In the genomic region with DNA sequence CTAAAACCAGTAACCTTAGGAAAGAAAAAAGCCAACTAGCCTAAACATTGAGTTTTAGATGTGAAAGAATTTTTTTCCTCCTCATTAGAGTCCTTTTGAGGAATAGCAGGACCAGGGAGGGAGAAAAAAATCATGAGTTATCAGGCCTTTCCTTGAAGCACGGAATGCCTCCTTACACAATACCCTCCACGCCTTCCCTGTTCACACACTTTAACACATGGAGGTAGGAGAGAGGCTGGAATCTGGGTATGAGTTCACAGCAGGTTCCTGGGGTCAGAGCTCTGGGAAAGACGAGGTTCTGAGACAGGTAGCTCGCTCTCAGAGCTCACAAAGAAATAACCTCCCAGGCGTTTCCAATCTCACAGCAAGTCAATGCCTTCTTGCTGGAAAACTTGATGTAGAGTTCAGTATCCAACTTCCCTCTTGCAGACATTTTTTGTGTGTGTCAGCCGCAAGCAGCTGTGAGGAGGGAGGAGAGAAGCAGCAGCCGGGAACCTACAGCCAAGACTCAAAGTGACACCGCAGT, we compare ENCODE assay signal across 8 cellular contexts. TPM values are rescaled to one million over a fixed set of nuclear protein-coding genes. Genes with fewer than 3 reads are reported as not detected.
A peak's percentile ranks its signal among the peaks of the same experiment; 100 is the strongest.
DNase-seq lines count a peak whose midpoint lies in the region; ATAC-seq and TF ChIP-seq lines count a peak whose summit lies in the region.

No MANE protein-coding gene starts in this region.

- H3K27me3 ChIP-seq in body of pancreas (no peaks in the 10 kb centered on the region), liver (ENCODE audit: control insufficient read depth in 4 of 4, insufficient read depth in 4 of 4, low read length in 3 of 4) (no peaks in the 10 kb centered on the region), tibial artery (no peaks in the 10 kb centered on the region)

- H3K9ac ChIP-seq in liver (ENCODE audit: low read depth in 1 of 2, low read length in 2 of 2): peak overlapping the region; percentile 57 to 98

- H3K9me3 ChIP-seq in body of pancreas: peaks cover 0 to 6% (median 0%) of the 10 kb centered on the region in 3 donors
- H3K9me3 ChIP-seq in liver (ENCODE audit: control insufficient read depth in 4 of 4, low read length in 3 of 4): peaks cover 0 to 9% (median 3%) of the 10 kb centered on the region in 4 donors
- peaks cover 0 to 12% (median 0%) of the 10 kb centered on the region in 3 donors for H3K9me3 ChIP-seq in tibial artery

- peaks cover 8% of the 10 kb centered on the region for H3K36me3 Mint-ChIP-seq in IgD-negative memory B cell

- WGBS in body of pancreas, 2 donors: 3 to 7% methylated on average over 5 to 8 of the region's 8 CpGs
- WGBS in liver: 10% methylated on average over 8 of the region's 8 CpGs

- H3K4me3 ChIP-seq in body of pancreas (peak overlapping the region; percentile 71 to 93), liver (ENCODE audit: low read depth in 1 of 3, low read length in 3 of 3) (peak overlapping the region; percentile 63 to 100 (median 91)), tibial artery (peak overlapping the region; percentile 64 to 67)

- H3K27ac ChIP-seq in body of pancreas: peak overlapping the region; percentile 50 to 82 (median 64)
- peak overlapping the region; percentile 75 to 83 for H3K27ac ChIP-seq in liver (ENCODE audit: low read depth in 1 of 2, low read length in 2 of 2)
- peak overlapping the region; percentile 80 to 88 for H3K27ac ChIP-seq in tibial artery

- no peak for TF ChIP-seq RAD21 in liver (IDR thresholded peaks at IDR 0.05)

- peak overlapping the region; percentile 72 to 98 (median 92) for H3K27ac Mint-ChIP-seq in IgD-negative memory B cell

- intact Hi-C loops in body of pancreas (cut with DNase I): no loop called here
- intact Hi-C loops in tibial artery (cut with DNase I; ENCODE audit: low total_unique reads): no loop called here

- no peaks in the 10 kb centered on the region for H3K27me3 Mint-ChIP-seq in IgD-negative memory B cell

- H3K4me1 ChIP-seq in body of pancreas (peaks cover 13% of the 10 kb centered on the region), liver (ENCODE audit: control insufficient read depth in 4 of 4, insufficient read depth in 4 of 4, low read length in 3 of 4) (peaks cover 0 to 13% (median 8%) of the 10 kb centered on the region in 4 donors), tibial artery (peaks cover 0 to 15% (median 9%) of the 10 kb centered on the region in 4 donors)

- DNase-seq in NCI-H2107 treated with DMSO at 0.1 percent for 48 hours (lab: John Stamatoyannopoulos, UW; ENCODE audit: unreplicated experiment) (peak; percentile 36), NCI-H2107 (lab: John Stamatoyannopoulos, UW) (no peak), body of pancreas (peak in 1 of 4 donors; percentile 3), tibial artery (no peak)
- no peak for DNase-seq in stimulated activated CD4-positive, alpha-beta T cell treated with anti-CD3 and anti-CD28 coated beads, Interleukin-1b, Interleukin-23, amount 100 ng/mL, for 48 hours
- DNase-seq in activated effector memory CD4-positive, alpha-beta T cell treated with anti-CD3 and anti-CD28 coated beads, Interleukin-2, amount 50 U/mL, for 16 hours: no peak

- ATAC-seq in body of pancreas: peak; percentile 23

- TF ChIP-seq CTCF in body of pancreas (IDR thresholded peaks at IDR 0.05): no peak
- TF ChIP-seq CTCF in liver (IDR thresholded peaks at IDR 0.05; ENCODE audit: low read depth, low read length, missing input control): no peak
- no peak for TF ChIP-seq CTCF in tibial artery (IDR thresholded peaks at IDR 0.05)

- H3K4me3 Mint-ChIP-seq in IgD-negative memory B cell: peak overlapping the region; percentile 94 to 98 (median 96)

- no peak for TF ChIP-seq POLR2A in body of pancreas (IDR thresholded peaks at IDR 0.05)

- H3K9me3 Mint-ChIP-seq in IgD-negative memory B cell: peaks cover 5 to 19% (median 9%) of the 10 kb centered on the region in 3 donors

- H3K36me3 ChIP-seq in body of pancreas (replicated peaks in 1 of 2; ENCODE audit: insufficient read depth in 1 of 2, low read depth in 2 of 2) (no peaks in the 10 kb centered on the region), liver (ENCODE audit: control insufficient read depth in 4 of 4, insufficient read depth in 3 of 4, low read depth in 1 of 4, low read length in 3 of 4) (no peaks in the 10 kb centered on the region), tibial artery (peaks cover 0 to 3% (median 0%) of the 10 kb centered on the region in 3 donors)

- H3K4me1 Mint-ChIP-seq in IgD-negative memory B cell: peaks cover 8 to 31% (median 28%) of the 10 kb centered on the region in 3 donors

TF ChIP-seq in liver, 16 proteins besides CTCF, POLR2A, EP300 and RAD21:
- TF ChIP-seq, protein P1, sequence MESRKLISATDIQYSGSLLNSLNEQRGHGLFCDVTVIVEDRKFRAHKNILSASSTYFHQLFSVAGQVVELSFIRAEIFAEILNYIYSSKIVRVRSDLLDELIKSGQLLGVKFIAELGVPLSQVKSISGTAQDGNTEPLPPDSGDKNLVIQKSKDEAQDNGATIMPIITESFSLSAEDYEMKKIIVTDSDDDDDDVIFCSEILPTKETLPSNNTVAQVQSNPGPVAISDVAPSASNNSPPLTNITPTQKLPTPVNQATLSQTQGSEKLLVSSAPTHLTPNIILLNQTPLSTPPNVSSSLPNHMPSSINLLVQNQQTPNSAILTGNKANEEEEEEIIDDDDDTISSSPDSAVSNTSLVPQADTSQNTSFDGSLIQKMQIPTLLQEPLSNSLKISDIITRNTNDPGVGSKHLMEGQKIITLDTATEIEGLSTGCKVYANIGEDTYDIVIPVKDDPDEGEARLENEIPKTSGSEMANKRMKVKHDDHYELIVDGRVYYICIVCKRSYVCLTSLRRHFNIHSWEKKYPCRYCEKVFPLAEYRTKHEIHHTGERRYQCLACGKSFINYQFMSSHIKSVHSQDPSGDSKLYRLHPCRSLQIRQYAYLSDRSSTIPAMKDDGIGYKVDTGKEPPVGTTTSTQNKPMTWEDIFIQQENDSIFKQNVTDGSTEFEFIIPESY (IDR thresholded peaks at IDR 0.05): no peak
- TF ChIP-seq FOXA1 (IDR thresholded peaks at IDR 0.05) (no peak), HNF4A (conservative IDR thresholded peaks at IDR 0.05) (no peak), HNF4G (IDR thresholded peaks at IDR 0.05) (no peak), RXRA (IDR thresholded peaks at IDR 0.05) (no peak), EGR1 (IDR thresholded peaks at IDR 0.05; ENCODE audit: low read depth in 2 of 2) (no peak), JUND (IDR thresholded peaks at IDR 0.05) (no peak), YY1 (IDR thresholded peaks at IDR 0.05) (no peak), NR2F2 (IDR thresholded peaks at IDR 0.05) (no peak), FOXA2 (IDR thresholded peaks at IDR 0.05) (no peak), TAF1 (conservative IDR thresholded peaks at IDR 0.05) (no peak), GABPA (IDR thresholded peaks at IDR 0.05 in 1 of 2, conservative IDR thresholded peaks at IDR 0.05 in 1 of 2) (no peak)
- TF ChIP-seq, protein P2, sequence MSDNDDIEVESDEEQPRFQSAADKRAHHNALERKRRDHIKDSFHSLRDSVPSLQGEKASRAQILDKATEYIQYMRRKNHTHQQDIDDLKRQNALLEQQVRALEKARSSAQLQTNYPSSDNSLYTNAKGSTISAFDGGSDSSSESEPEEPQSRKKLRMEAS (IDR thresholded peaks at IDR 0.05): no peak
- TF ChIP-seq, protein P3, sequence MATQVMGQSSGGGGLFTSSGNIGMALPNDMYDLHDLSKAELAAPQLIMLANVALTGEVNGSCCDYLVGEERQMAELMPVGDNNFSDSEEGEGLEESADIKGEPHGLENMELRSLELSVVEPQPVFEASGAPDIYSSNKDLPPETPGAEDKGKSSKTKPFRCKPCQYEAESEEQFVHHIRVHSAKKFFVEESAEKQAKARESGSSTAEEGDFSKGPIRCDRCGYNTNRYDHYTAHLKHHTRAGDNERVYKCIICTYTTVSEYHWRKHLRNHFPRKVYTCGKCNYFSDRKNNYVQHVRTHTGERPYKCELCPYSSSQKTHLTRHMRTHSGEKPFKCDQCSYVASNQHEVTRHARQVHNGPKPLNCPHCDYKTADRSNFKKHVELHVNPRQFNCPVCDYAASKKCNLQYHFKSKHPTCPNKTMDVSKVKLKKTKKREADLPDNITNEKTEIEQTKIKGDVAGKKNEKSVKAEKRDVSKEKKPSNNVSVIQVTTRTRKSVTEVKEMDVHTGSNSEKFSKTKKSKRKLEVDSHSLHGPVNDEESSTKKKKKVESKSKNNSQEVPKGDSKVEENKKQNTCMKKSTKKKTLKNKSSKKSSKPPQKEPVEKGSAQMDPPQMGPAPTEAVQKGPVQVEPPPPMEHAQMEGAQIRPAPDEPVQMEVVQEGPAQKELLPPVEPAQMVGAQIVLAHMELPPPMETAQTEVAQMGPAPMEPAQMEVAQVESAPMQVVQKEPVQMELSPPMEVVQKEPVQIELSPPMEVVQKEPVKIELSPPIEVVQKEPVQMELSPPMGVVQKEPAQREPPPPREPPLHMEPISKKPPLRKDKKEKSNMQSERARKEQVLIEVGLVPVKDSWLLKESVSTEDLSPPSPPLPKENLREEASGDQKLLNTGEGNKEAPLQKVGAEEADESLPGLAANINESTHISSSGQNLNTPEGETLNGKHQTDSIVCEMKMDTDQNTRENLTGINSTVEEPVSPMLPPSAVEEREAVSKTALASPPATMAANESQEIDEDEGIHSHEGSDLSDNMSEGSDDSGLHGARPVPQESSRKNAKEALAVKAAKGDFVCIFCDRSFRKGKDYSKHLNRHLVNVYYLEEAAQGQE (IDR thresholded peaks at IDR 0.05): no peak
- TF ChIP-seq, protein P4, sequence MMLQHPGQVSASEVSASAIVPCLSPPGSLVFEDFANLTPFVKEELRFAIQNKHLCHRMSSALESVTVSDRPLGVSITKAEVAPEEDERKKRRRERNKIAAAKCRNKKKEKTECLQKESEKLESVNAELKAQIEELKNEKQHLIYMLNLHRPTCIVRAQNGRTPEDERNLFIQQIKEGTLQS (IDR thresholded peaks at IDR 0.05): no peak

RNA-seq across cellular contexts. Expression of gene ZNF573, which starts 0.7 kb away (rescaled TPM):
- polyA plus RNA-seq in IgD-negative memory B cell: 10.0 TPM
- 10 to 100 TPM in 1 of 2 donors, 1 to 10 TPM in 1; 8.0 to 18.8 TPM for total RNA-seq in body of pancreas
- total RNA-seq in liver: 1 to 10 TPM; 4.5 to 5.0 TPM
- polyA plus RNA-seq in liver: 1 to 10 TPM in 1 of 2 donors, under 1 TPM in 1; 0.42 to 3.9 TPM

RNA-seq across cellular contexts. Expression of gene ZNF607, which starts 59.1 kb away (rescaled TPM):
- polyA plus RNA-seq in IgD-negative memory B cell (6.7 TPM), liver (under 1 TPM; 0.22 to 0.28 TPM)
- total RNA-seq in body of pancreas (1 to 10 TPM; 2.0 to 4.2 TPM), liver (1 to 10 TPM in 1 of 2 donors, under 1 TPM in 1; 0.84 to 2.6 TPM)
